Comparison of ENCODE assay signal across 13 cellular contexts in the genomic region with DNA sequence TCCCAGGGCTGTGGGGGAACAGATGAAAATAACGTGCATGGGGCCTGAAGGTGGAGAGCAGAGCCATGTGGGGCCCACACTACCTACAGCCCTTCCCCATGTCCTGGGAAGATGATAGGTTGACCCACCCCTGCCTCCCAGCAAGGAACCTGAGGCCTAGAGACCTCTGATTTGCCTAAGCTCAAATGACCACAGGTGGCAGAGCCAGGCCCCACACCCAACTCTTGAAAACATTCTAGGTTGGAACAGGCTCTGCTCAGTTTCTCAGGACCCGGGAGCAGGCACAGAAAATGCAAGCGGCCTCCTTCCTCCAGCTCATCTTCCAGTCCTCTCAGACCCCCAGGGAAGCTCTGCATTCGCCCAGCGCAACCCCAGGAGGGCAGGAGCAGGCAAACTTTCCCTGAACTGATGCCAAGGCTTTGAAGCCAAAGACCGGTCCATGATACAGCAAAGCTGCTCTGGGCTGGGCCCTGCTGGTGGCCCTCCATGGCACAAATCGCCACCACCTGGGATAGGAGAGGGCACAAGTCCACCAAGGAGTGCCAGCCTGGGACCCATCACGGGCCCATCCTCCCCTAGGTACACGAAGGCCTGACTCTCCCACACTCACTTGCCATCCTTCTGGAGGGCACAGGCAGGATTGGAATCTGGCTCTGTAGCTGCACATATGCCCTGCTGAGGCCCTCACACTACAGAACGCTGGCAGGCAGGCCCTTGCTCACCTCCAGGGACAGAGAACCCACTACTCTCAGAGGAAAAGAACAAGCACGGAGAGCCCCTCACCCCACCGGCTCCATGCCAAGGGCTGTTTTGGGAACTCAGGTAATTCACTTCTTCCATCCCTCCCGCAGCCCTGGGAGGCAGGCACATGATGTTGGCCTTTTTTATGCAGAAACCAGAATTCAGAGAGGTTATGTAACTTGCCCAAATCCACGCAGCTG. TPM values are rescaled to one million over a fixed set of nuclear protein-coding genes. Genes with fewer than 3 reads are reported as not detected.
A peak's percentile ranks its signal among the peaks of the same experiment; 100 is the strongest.
DNase-seq lines count a peak whose midpoint lies in the region; ATAC-seq and TF ChIP-seq lines count a peak whose summit lies in the region.
"Had no signal": no experiment of that assay in that cellular context is flagged by ENCODE, and none has a peak within 500 bp of the region (broad histone marks: within the 10 kb centered on the region; RNA-seq: fewer than 3 reads in every experiment).

No MANE protein-coding gene starts in this region.

- H3K27ac ChIP-seq in KOPT-K1 (ENCODE audit: low read depth, low read length, poor library complexity, severe bottlenecking), result peak overlapping the region; percentile 57
- H3K27ac ChIP-seq in angular gyrus (ENCODE audit: low read depth, low read length), result peak overlapping the region; percentile 85
- peak overlapping the region; percentile 71 for H3K27ac ChIP-seq in neutrophil
- H3K27ac ChIP-seq in tibial artery, result no peak overlapping the region
- H3K27ac ChIP-seq: lower lobe of right lung, neural progenitor cell, tibial nerve had no signal

- DNase-seq in activated CD4-positive, alpha-beta T cell treated with anti-CD3 and anti-CD28 coated beads, Interleukin-2, amount 10 ng/mL, durations not matched to agents 7 days and 5 days, result no peak
- no peak for DNase-seq in activated CD4-positive, alpha-beta T cell treated with anti-CD3 and anti-CD28 coated beads for 4 hours
- DNase-seq in tibial artery (no peak), KBM-7 (no peak)
- DNase-seq: NCI-H510A had no signal

- no peaks in the 10 kb centered on the region for H3K9me3 Mint-ChIP-seq in activated CD4-positive, alpha-beta T cell treated with anti-CD3 and anti-CD28 coated beads, Interleukin-2, amount 10 ng/mL, durations not matched to agents 7 days and 5 days
- H3K9me3 Mint-ChIP-seq: neural progenitor cell had no signal

- H3K36me3 ChIP-seq in KOPT-K1 (ENCODE audit: insufficient read depth, low read length) (peaks cover 41% of the 10 kb centered on the region), neutrophil (no peaks in the 10 kb centered on the region), tibial artery (no peaks in the 10 kb centered on the region)
- H3K36me3 ChIP-seq: lower lobe of right lung, neural progenitor cell, tibial nerve had no signal

- POLR2A ChIA-PET in activated CD4-positive, alpha-beta T cell treated with anti-CD3 and anti-CD28 coated beads, Interleukin-2, amount 10 ng/mL, durations not matched to agents 7 days and 5 days (lab: Charles Lee), result interaction anchor here (0.8 to 1.4 kb wide), 3 partner anchors 22 to 114 kb away, joined by 3 read pairs; a partner anchor contains a TSS

- peaks cover 34 to 35% of the 10 kb centered on the region in 2 experiments for H3K4me1 ChIP-seq in neutrophil (ENCODE audit: control insufficient read depth in 1 of 2, insufficient read depth in 1 of 2, low read depth in 1 of 2, low read length in 1 of 2)
- H3K4me1 ChIP-seq in tibial artery, result peaks cover 0 to 12% (median 0%) of the 10 kb centered on the region in 4 donors

- no peak for ATAC-seq in HG03196 (IDR thresholded peaks at IDR 0.05; ENCODE audit: unreplicated experiment)
- ATAC-seq: activated CD4-positive, CD25-positive, alpha-beta regulatory T cell treated with anti-CD3 and anti-CD28 coated beads, Interleukin-2, amount 50 U/mL, for 24 hours had no signal

- intact Hi-C loops in tibial artery (cut with DNase I; ENCODE audit: low total_unique reads), result no loop called here

- H3K27ac Mint-ChIP-seq in activated CD4-positive, alpha-beta T cell treated with anti-CD3 and anti-CD28 coated beads, Interleukin-2, amount 10 ng/mL, durations not matched to agents 7 days and 5 days, result peak overlapping the region; percentile 84
- H3K27ac Mint-ChIP-seq: neural progenitor cell had no signal

- H3K27me3 ChIP-seq in neutrophil, result no peaks in the 10 kb centered on the region
- peaks cover 0 to 3% of the 10 kb centered on the region in 2 donors for H3K27me3 ChIP-seq in tibial artery
- H3K27me3 ChIP-seq: neural progenitor cell, tibial nerve had no signal

- peaks cover 76% of the 10 kb centered on the region for H3K4me1 Mint-ChIP-seq in activated CD4-positive, alpha-beta T cell treated with anti-CD3 and anti-CD28 coated beads, Interleukin-2, amount 10 ng/mL, durations not matched to agents 7 days and 5 days

- no peak for TF ChIP-seq CTCF in neutrophil (IDR thresholded peaks at IDR 0.05)
- TF ChIP-seq CTCF in tibial artery (IDR thresholded peaks at IDR 0.05), result no peak

- H3K27me3 Mint-ChIP-seq in activated CD4-positive, alpha-beta T cell treated with anti-CD3 and anti-CD28 coated beads, Interleukin-2, amount 10 ng/mL, durations not matched to agents 7 days and 5 days, result no peaks in the 10 kb centered on the region

- peak overlapping the region in 1 of 2 experiments; percentile 48 for H3K4me3 ChIP-seq in neutrophil (ENCODE audit: low read depth in 1 of 2, low read length in 1 of 2)
- no peak overlapping the region for H3K4me3 ChIP-seq in tibial artery
- H3K4me3 ChIP-seq: lower lobe of right lung, neural progenitor cell, tibial nerve had no signal

- CTCF ChIA-PET in activated CD4-positive, alpha-beta T cell treated with anti-CD3 and anti-CD28 coated beads, Interleukin-2, amount 10 ng/mL, durations not matched to agents 7 days and 5 days (lab: Charles Lee), result interaction anchor here (0.6 to 4.8 kb wide), 17 partner anchors 9 to 337 kb away, joined by 3 to 32 read pairs (median 5); a partner anchor contains a TSS

- no peak overlapping the region for H3K4me3 Mint-ChIP-seq in activated CD4-positive, alpha-beta T cell treated with anti-CD3 and anti-CD28 coated beads, Interleukin-2, amount 10 ng/mL, durations not matched to agents 7 days and 5 days
- H3K4me3 Mint-ChIP-seq: neural progenitor cell had no signal

- H3K9me3 ChIP-seq in KOPT-K1 (ENCODE audit: insufficient read depth, low read length, poor library complexity, severe bottlenecking), result no peaks in the 10 kb centered on the region
- no peaks in the 10 kb centered on the region for H3K9me3 ChIP-seq in neutrophil
- no peaks in the 10 kb centered on the region for H3K9me3 ChIP-seq in tibial artery
- H3K9me3 ChIP-seq: lower lobe of right lung, tibial nerve had no signal

- peaks cover 31% of the 10 kb centered on the region for H3K36me3 Mint-ChIP-seq in activated CD4-positive, alpha-beta T cell treated with anti-CD3 and anti-CD28 coated beads, Interleukin-2, amount 10 ng/mL, durations not matched to agents 7 days and 5 days (ENCODE audit: low read depth)

- in situ Hi-C loops in KBM-7 (cut with MboI; ENCODE audit: low pct_unique_long_range_greater_than_20kb, low sequenced_read_pairs), result no loop called here

RNA-seq across cellular contexts. Expression of a gene that starts 51.0 kb away (rescaled TPM):
- total RNA-seq in activated CD4-positive, alpha-beta T cell treated with anti-CD3 and anti-CD28 coated beads, Interleukin-2, amount 10 ng/mL, durations not matched to agents 7 days and 5 days, result 100 to 1,000 TPM; 148 to 153 TPM

Comparison
In these comparisons a context has a peak if more than half of its experiments do, and no peak if none do; other contexts are left out.
1. H3K27ac ChIP-seq: peak in KOPT-K1 (single experiment), angular gyrus (single experiment) and neutrophil (single experiment); none in tibial artery (0 of 2).